8 cellular contexts compared by ENCODE assay signal in the genomic region with DNA sequence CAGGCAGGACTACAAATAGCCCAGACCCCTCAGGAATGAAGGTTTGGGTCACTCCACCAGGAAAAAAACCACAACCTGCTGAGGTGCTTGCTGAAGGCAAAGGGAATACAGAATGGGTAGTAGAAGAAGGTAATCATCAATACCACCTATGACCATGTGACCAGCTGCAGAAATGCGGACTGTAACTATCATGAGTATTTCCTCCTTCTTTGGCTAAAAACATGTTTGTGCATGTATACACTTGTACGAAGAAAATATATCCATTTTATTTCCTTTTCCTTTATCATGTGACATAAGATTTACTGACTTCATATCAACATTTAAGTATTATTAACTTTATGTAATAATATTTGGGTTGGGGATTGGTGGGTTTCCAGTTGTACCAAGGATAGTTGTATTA. TPM values are rescaled to one million over a fixed set of nuclear protein-coding genes. Genes with fewer than 3 reads are reported as not detected.
"Had no signal": no experiment of that assay in that cellular context is flagged by ENCODE, and none has a peak within 500 bp of the region (broad histone marks: within the 10 kb centered on the region; RNA-seq: fewer than 3 reads in every experiment).

No MANE protein-coding gene starts in this region.

RNA-seq across cellular contexts. Expression of gene TINAGL1, which starts 58.3 kb away (rescaled TPM):
- total RNA-seq: activated naive CD4-positive, alpha-beta T cell treated with anti-CD3 and anti-CD28 coated beads for 36 hours; activated naive CD4-positive, alpha-beta T cell treated with anti-CD3 and anti-CD28 coated beads, Interleukin-2, amount 50 U/mL, for 72 hours; activated naive CD8-positive, alpha-beta T cell treated with anti-CD3 and anti-CD28 coated beads for 36 hours; activated naive CD8-positive, alpha-beta T cell treated with anti-CD3 and anti-CD28 coated beads, Interleukin-2, amount 10 ng/mL, durations not matched to agents 7 days and 5 days; activated T-cell treated with anti-CD3 and anti-CD28 coated beads, Interleukin-2, amount 50 U/mL, for 72 hours; activated T-helper 1 cell treated with anti-CD3 and anti-CD28 coated beads, Interleukin-12 subunit alpha, Interleukin-12 subunit beta, Interleukin-2, Interleukin-4 antibody, amounts not matched to agents 30 ng/mL and 10 ng/mL and 1 ng/mL, durations not matched to agents 14 hours and 24 hours and 36 hours; activated T-helper 17 cell treated with anti-CD3 and anti-CD28 coated beads, Interleukin-2, amount 50 U/mL, for 72 hours; activated T-helper 2 cell treated with anti-CD3 and anti-CD28 coated beads, Interferon-gamma antibody, Interleukin-2, Interleukin-4, amounts not matched to agents 10 μg/mL and 5 μg/mL and 100 μg/mL, durations not matched to agents 14 hours and 24 hours and 36 hours had no signal
